1 cellular context compared by ENCODE assay signal in genomic region chr5:141680751-141681201, GRCh38.
TF ChIP-seq lines count a peak whose summit lies in the region.

No MANE protein-coding gene starts in this region.

TF ChIP-seq in WTC11, 78 proteins besides CTCF, POLR2A, EP300 and RAD21 (continued from another document):
- TF ChIP-seq GTF2I (CRISPR knock-in tag; conservative IDR thresholded peaks at IDR 0.05) (no peak), ZNF138 (CRISPR knock-in tag; conservative IDR thresholded peaks at IDR 0.05) (no peak), ZNF121 (CRISPR knock-in tag; IDR thresholded peaks at IDR 0.05) (0 out of 2 replicates have a peak, but pooled peaks have one; percentile 2), NFYB (CRISPR knock-in tag; conservative IDR thresholded peaks at IDR 0.05; ENCODE audit: low read depth) (no peak), ELF4 (CRISPR knock-in tag; IDR thresholded peaks at IDR 0.05; ENCODE audit: low read depth) (no peak), CREM (CRISPR knock-in tag; IDR thresholded peaks at IDR 0.05) (no peak), ZNF396 (CRISPR knock-in tag; IDR thresholded peaks at IDR 0.05; ENCODE audit: borderline replicate concordance) (no peak), SP1 (CRISPR knock-in tag; conservative IDR thresholded peaks at IDR 0.05) (peak; percentile 51; the same call in 1 of the 2 replicates), ZNF281 (CRISPR knock-in tag; IDR thresholded peaks at IDR 0.05) (no peak), ZNF512 (CRISPR knock-in tag; IDR thresholded peaks at IDR 0.05; ENCODE audit: borderline replicate concordance) (no peak), NR3C1 (CRISPR knock-in tag; conservative IDR thresholded peaks at IDR 0.05; ENCODE audit: low read depth) (0 out of 2 replicates have a peak, but pooled peaks have one; percentile 52), EMX1 (CRISPR knock-in tag; IDR thresholded peaks at IDR 0.05) (no peak), ATF1 (CRISPR knock-in tag; IDR thresholded peaks at IDR 0.05) (no peak), NR1H2 (CRISPR knock-in tag; IDR thresholded peaks at IDR 0.05) (no peak), ZNF232 (CRISPR knock-in tag; IDR thresholded peaks at IDR 0.05) (peak; percentile 61; the same call in 1 of the 2 replicates), KAT7 (CRISPR knock-in tag; IDR thresholded peaks at IDR 0.05; ENCODE audit: borderline replicate concordance) (no peak), ARID4B (CRISPR knock-in tag; IDR thresholded peaks at IDR 0.05; ENCODE audit: borderline replicate concordance) (no peak), IRF2 (CRISPR knock-in tag; IDR thresholded peaks at IDR 0.05; ENCODE audit: borderline replicate concordance, low read depth) (no peak), ATF2 (CRISPR knock-in tag; IDR thresholded peaks at IDR 0.05; ENCODE audit: borderline replicate concordance, low read depth) (no peak)
- TF ChIP-seq, protein P1, sequence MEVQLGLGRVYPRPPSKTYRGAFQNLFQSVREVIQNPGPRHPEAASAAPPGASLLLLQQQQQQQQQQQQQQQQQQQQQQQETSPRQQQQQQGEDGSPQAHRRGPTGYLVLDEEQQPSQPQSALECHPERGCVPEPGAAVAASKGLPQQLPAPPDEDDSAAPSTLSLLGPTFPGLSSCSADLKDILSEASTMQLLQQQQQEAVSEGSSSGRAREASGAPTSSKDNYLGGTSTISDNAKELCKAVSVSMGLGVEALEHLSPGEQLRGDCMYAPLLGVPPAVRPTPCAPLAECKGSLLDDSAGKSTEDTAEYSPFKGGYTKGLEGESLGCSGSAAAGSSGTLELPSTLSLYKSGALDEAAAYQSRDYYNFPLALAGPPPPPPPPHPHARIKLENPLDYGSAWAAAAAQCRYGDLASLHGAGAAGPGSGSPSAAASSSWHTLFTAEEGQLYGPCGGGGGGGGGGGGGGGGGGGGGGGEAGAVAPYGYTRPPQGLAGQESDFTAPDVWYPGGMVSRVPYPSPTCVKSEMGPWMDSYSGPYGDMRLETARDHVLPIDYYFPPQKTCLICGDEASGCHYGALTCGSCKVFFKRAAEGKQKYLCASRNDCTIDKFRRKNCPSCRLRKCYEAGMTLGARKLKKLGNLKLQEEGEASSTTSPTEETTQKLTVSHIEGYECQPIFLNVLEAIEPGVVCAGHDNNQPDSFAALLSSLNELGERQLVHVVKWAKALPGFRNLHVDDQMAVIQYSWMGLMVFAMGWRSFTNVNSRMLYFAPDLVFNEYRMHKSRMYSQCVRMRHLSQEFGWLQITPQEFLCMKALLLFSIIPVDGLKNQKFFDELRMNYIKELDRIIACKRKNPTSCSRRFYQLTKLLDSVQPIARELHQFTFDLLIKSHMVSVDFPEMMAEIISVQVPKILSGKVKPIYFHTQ (CRISPR knock-in tag; IDR thresholded peaks at IDR 0.05): no peak
- TF ChIP-seq, protein P2, sequence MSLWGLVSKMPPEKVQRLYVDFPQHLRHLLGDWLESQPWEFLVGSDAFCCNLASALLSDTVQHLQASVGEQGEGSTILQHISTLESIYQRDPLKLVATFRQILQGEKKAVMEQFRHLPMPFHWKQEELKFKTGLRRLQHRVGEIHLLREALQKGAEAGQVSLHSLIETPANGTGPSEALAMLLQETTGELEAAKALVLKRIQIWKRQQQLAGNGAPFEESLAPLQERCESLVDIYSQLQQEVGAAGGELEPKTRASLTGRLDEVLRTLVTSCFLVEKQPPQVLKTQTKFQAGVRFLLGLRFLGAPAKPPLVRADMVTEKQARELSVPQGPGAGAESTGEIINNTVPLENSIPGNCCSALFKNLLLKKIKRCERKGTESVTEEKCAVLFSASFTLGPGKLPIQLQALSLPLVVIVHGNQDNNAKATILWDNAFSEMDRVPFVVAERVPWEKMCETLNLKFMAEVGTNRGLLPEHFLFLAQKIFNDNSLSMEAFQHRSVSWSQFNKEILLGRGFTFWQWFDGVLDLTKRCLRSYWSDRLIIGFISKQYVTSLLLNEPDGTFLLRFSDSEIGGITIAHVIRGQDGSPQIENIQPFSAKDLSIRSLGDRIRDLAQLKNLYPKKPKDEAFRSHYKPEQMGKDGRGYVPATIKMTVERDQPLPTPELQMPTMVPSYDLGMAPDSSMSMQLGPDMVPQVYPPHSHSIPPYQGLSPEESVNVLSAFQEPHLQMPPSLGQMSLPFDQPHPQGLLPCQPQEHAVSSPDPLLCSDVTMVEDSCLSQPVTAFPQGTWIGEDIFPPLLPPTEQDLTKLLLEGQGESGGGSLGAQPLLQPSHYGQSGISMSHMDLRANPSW (CRISPR knock-in tag; conservative IDR thresholded peaks at IDR 0.05; ENCODE audit: low read depth): 0 out of 2 replicates have a peak, but pooled peaks have one; percentile 86
